10 cellular contexts compared by ENCODE assay signal in genomic region chr5:111734013-111734412, GRCh38. TPM values are rescaled to one million over a fixed set of nuclear protein-coding genes. Genes with fewer than 3 reads are reported as not detected.
DNase-seq lines count a peak whose midpoint lies in the region; ATAC-seq and TF ChIP-seq lines count a peak whose summit lies in the region.
"Had no signal": no experiment of that assay in that cellular context is flagged by ENCODE, and none has a peak within 500 bp of the region (broad histone marks: within the 10 kb centered on the region; RNA-seq: fewer than 3 reads in every experiment).

No MANE protein-coding gene starts in this region.

- H3K27me3 ChIP-seq in hepatocyte = no peaks in the 10 kb centered on the region

- H3K4me3 Mint-ChIP-seq in activated CD4-positive, alpha-beta T cell treated with anti-CD3 and anti-CD28 coated beads, Interleukin-2, amount 10 ng/mL, durations not matched to agents 7 days and 5 days = no peak overlapping the region
- H3K4me3 Mint-ChIP-seq in activated CD4-positive, alpha-beta memory T cell treated with anti-CD3 and anti-CD28 coated beads, Interleukin-2, amount 10 ng/mL, durations not matched to agents 7 days and 5 days = no peak overlapping the region

- DNase-seq in activated CD4-positive, alpha-beta T cell treated with anti-CD3 and anti-CD28 coated beads, Interleukin-2, amount 10 ng/mL, durations not matched to agents 7 days and 5 days = peak; percentile 29
- DNase-seq in activated CD4-positive, alpha-beta T cell treated with anti-CD3 and anti-CD28 coated beads, Interleukin-2, amount 50 U/mL, for 4 hours = no peak
- DNase-seq in astrocyte of the hippocampus (ENCODE audit: low read depth, low spot score) = peak; percentile 71
- DNase-seq in hepatocyte (ENCODE audit: low spot score) = no peak
- peak; percentile 25 for DNase-seq in stimulated activated naive CD8-positive, alpha-beta T cell treated with anti-CD3 and anti-CD28 coated beads, Interleukin-15, Interleukin-2, amounts not matched to agents 100 U/mL and 50 U/mL, for 24 hours
- DNase-seq in activated CD4-positive, alpha-beta memory T cell treated with anti-CD3 and anti-CD28 coated beads, Interleukin-2, amount 10 ng/mL, durations not matched to agents 7 days and 5 days = no peak
- DNase-seq in NCI-H1436 (lab: John Stamatoyannopoulos, UW) = no peak
- no peak for DNase-seq in NCI-H2081 treated with DMSO at 0.1 percent for 48 hours (lab: John Stamatoyannopoulos, UW)
- DNase-seq: dermis blood vessel endothelial cell, NCI-H446 treated with DMSO at 0.1 percent for 48 hours had no signal

- H3K27ac Mint-ChIP-seq in activated CD4-positive, alpha-beta T cell treated with anti-CD3 and anti-CD28 coated beads, Interleukin-2, amount 10 ng/mL, durations not matched to agents 7 days and 5 days = no peak overlapping the region
- no peak overlapping the region for H3K27ac Mint-ChIP-seq in activated CD4-positive, alpha-beta memory T cell treated with anti-CD3 and anti-CD28 coated beads, Interleukin-2, amount 10 ng/mL, durations not matched to agents 7 days and 5 days

- H3K4me2 ChIP-seq in hepatocyte = no peak overlapping the region

- H3K4me1 ChIP-seq in hepatocyte (ENCODE audit: insufficient read depth) = peaks cover 34% of the 10 kb centered on the region

- POLR2A ChIA-PET in activated CD4-positive, alpha-beta T cell treated with anti-CD3 and anti-CD28 coated beads, Interleukin-2, amount 10 ng/mL, durations not matched to agents 7 days and 5 days (lab: Charles Lee) = no interaction called here
- POLR2A ChIA-PET in activated CD4-positive, alpha-beta memory T cell treated with anti-CD3 and anti-CD28 coated beads, Interleukin-2, amount 10 ng/mL, durations not matched to agents 7 days and 5 days (lab: Charles Lee) = no interaction called here

- H3K79me2 ChIP-seq in hepatocyte = peaks cover 29% of the 10 kb centered on the region

- 78% methylated on average over 5 of the region's 6 CpGs for WGBS in hepatocyte (ENCODE audit: low lambda C conversion rate, missing lambda C conversion rate)

- no peaks in the 10 kb centered on the region for H3K9me3 Mint-ChIP-seq in activated CD4-positive, alpha-beta T cell treated with anti-CD3 and anti-CD28 coated beads, Interleukin-2, amount 10 ng/mL, durations not matched to agents 7 days and 5 days
- no peaks in the 10 kb centered on the region for H3K9me3 Mint-ChIP-seq in activated CD4-positive, alpha-beta memory T cell treated with anti-CD3 and anti-CD28 coated beads, Interleukin-2, amount 10 ng/mL, durations not matched to agents 7 days and 5 days

- peak overlapping the region; percentile 24 for H3K27ac ChIP-seq in hepatocyte

- no peaks in the 10 kb centered on the region for H3K36me3 ChIP-seq in hepatocyte (replicated peaks; ENCODE audit: insufficient read depth, low read depth)

- no peaks in the 10 kb centered on the region for H3K9me2 ChIP-seq in hepatocyte (replicated peaks; ENCODE audit: insufficient read depth)

- no peak overlapping the region for H3K4me3 ChIP-seq in hepatocyte

- H3K9me3 ChIP-seq in hepatocyte (ENCODE audit: low read depth) = no peaks in the 10 kb centered on the region

- H3K4me1 Mint-ChIP-seq in activated CD4-positive, alpha-beta T cell treated with anti-CD3 and anti-CD28 coated beads, Interleukin-2, amount 10 ng/mL, durations not matched to agents 7 days and 5 days = peaks cover 39% of the 10 kb centered on the region
- peaks cover 2% of the 10 kb centered on the region for H3K4me1 Mint-ChIP-seq in activated CD4-positive, alpha-beta memory T cell treated with anti-CD3 and anti-CD28 coated beads, Interleukin-2, amount 10 ng/mL, durations not matched to agents 7 days and 5 days

- no peak overlapping the region for H2AFZ ChIP-seq in hepatocyte

- H3K36me3 Mint-ChIP-seq in activated CD4-positive, alpha-beta T cell treated with anti-CD3 and anti-CD28 coated beads, Interleukin-2, amount 10 ng/mL, durations not matched to agents 7 days and 5 days (ENCODE audit: low read depth) = peaks cover 31% of the 10 kb centered on the region
- H3K36me3 Mint-ChIP-seq in activated CD4-positive, alpha-beta memory T cell treated with anti-CD3 and anti-CD28 coated beads, Interleukin-2, amount 10 ng/mL, durations not matched to agents 7 days and 5 days (ENCODE audit: low read depth) = no peaks in the 10 kb centered on the region

- no peak for TF ChIP-seq CTCF in hepatocyte (IDR thresholded peaks at IDR 0.05; ENCODE audit: poor library complexity)

- peak; percentile 83 for ATAC-seq in stimulated activated naive CD8-positive, alpha-beta T cell treated with anti-CD3 and anti-CD28 coated beads, Interleukin-15, Interleukin-2, amounts not matched to agents 100 U/mL and 50 U/mL, for 24 hours

- no peaks in the 10 kb centered on the region for H4K20me1 ChIP-seq in hepatocyte (ENCODE audit: insufficient read depth, poor library complexity, severe bottlenecking)

- CTCF ChIA-PET in activated CD4-positive, alpha-beta T cell treated with anti-CD3 and anti-CD28 coated beads, Interleukin-2, amount 10 ng/mL, durations not matched to agents 7 days and 5 days (lab: Charles Lee) = interaction anchor here (1.0 kb wide), 1 partner anchor 9 kb away, joined by 3 read pairs; no protein-coding TSS in a partner anchor
- CTCF ChIA-PET in activated CD4-positive, alpha-beta memory T cell treated with anti-CD3 and anti-CD28 coated beads, Interleukin-2, amount 10 ng/mL, durations not matched to agents 7 days and 5 days (lab: Charles Lee) = no interaction called here

- no peaks in the 10 kb centered on the region for H3K27me3 Mint-ChIP-seq in activated CD4-positive, alpha-beta T cell treated with anti-CD3 and anti-CD28 coated beads, Interleukin-2, amount 10 ng/mL, durations not matched to agents 7 days and 5 days
- peaks cover 5% of the 10 kb centered on the region for H3K27me3 Mint-ChIP-seq in activated CD4-positive, alpha-beta memory T cell treated with anti-CD3 and anti-CD28 coated beads, Interleukin-2, amount 10 ng/mL, durations not matched to agents 7 days and 5 days

RNA-seq across cellular contexts. Expression of gene NREP, which starts 23.0 kb away (rescaled TPM):
- 10 to 100 TPM; 22.8 to 27.3 TPM for total RNA-seq in activated CD4-positive, alpha-beta T cell treated with anti-CD3 and anti-CD28 coated beads, Interleukin-2, amount 10 ng/mL, durations not matched to agents 7 days and 5 days
- total RNA-seq in hepatocyte = 263 and 294 TPM in 2 replicates
- 148 and 177 TPM in 2 replicates for polyA plus RNA-seq in hepatocyte
- total RNA-seq in activated CD4-positive, alpha-beta memory T cell treated with anti-CD3 and anti-CD28 coated beads, Interleukin-2, amount 10 ng/mL, durations not matched to agents 7 days and 5 days = 1 to 10 TPM; 4.5 to 4.8 TPM

Comparison
In these comparisons a context has a peak if more than half of its experiments do, and no peak if none do; other contexts are left out.
1. DNase-seq: peak in activated CD4-positive, alpha-beta T cell treated with anti-CD3 and anti-CD28 coated beads, Interleukin-2, amount 10 ng/mL, durations not matched to agents 7 days and 5 days (single experiment), astrocyte of the hippocampus (single experiment) and stimulated activated naive CD8-positive, alpha-beta T cell treated with anti-CD3 and anti-CD28 coated beads, Interleukin-15, Interleukin-2, amounts not matched to agents 100 U/mL and 50 U/mL, for 24 hours (single experiment); none in activated CD4-positive, alpha-beta T cell treated with anti-CD3 and anti-CD28 coated beads, Interleukin-2, amount 50 U/mL, for 4 hours (0 of 2), hepatocyte (single experiment), activated CD4-positive, alpha-beta memory T cell treated with anti-CD3 and anti-CD28 coated beads, Interleukin-2, amount 10 ng/mL, durations not matched to agents 7 days and 5 days (single experiment), NCI-H1436 (single experiment) and NCI-H2081 treated with DMSO at 0.1 percent for 48 hours (single experiment).